Comparison of ENCODE assay signal across 2 cellular contexts in the genomic region with DNA sequence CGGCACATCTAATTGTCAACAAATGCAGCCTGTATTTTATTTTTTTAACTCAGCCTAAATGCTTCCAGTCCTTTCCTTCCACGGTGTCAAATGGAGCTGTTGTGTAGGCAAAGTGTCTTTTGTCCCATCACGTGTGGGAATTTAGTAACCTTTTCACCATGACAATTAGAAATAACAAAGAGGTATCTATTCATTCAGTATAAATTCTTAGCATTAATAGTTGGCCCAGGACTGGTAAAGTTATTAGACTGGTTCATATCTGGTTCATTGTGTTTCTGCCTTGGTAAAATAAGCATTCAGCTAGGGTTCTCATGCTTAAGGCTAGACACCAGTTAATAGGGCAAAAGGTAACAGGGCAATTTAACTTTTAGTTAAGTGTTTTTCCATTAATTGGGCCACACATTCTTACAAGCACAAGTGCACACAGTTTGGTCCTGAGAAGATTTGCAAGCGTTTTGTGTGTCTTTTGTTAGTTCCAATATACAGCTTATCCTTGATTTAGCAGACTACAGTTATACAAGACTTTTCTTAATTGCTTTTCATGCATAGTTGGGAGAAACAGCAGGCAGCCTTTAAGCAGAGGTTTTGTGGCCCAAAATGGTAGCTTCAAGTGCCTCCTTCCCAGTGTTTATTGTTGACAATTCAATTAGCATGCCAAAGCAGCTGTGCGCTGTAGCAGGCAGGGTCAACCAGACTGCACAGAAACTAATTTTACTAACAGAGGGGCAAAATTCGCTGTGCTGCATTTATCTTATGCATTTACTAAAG.
TF ChIP-seq lines count a peak whose summit lies in the region.

No MANE protein-coding gene starts in this region.

TF ChIP-seq in HEK293, 187 proteins besides CTCF, POLR2A, EP300 and RAD21 (continued from another document and continues in another):
- TF ChIP-seq, protein P1, sequence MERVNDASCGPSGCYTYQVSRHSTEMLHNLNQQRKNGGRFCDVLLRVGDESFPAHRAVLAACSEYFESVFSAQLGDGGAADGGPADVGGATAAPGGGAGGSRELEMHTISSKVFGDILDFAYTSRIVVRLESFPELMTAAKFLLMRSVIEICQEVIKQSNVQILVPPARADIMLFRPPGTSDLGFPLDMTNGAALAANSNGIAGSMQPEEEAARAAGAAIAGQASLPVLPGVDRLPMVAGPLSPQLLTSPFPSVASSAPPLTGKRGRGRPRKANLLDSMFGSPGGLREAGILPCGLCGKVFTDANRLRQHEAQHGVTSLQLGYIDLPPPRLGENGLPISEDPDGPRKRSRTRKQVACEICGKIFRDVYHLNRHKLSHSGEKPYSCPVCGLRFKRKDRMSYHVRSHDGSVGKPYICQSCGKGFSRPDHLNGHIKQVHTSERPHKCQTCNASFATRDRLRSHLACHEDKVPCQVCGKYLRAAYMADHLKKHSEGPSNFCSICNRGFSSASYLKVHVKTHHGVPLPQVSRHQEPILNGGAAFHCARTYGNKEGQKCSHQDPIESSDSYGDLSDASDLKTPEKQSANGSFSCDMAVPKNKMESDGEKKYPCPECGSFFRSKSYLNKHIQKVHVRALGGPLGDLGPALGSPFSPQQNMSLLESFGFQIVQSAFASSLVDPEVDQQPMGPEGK (tag by site-specific recombination; IDR thresholded peaks at IDR 0.05), result no peak
- TF ChIP-seq ZNF24 (tag by site-specific recombination; IDR thresholded peaks at IDR 0.05) (no peak), GLIS1 (tag by site-specific recombination; IDR thresholded peaks at IDR 0.05) (no peak), ZNF292 (tag by site-specific recombination; IDR thresholded peaks at IDR 0.05; ENCODE audit: borderline replicate concordance, low read depth) (no peak), GLI4 (tag by site-specific recombination; IDR thresholded peaks at IDR 0.05) (no peak), ZNF140 (tag by site-specific recombination; IDR thresholded peaks at IDR 0.05) (no peak), ZBTB1 (tag by site-specific recombination; IDR thresholded peaks at IDR 0.05) (no peak), ZBTB21 (tag by site-specific recombination; IDR thresholded peaks at IDR 0.05) (no peak), ZNF555 (tag by site-specific recombination; conservative IDR thresholded peaks at IDR 0.05) (no peak), ZNF510 (tag by site-specific recombination; IDR thresholded peaks at IDR 0.05; ENCODE audit: insufficient replicate concordance) (no peak), KLF10 (tag by site-specific recombination; IDR thresholded peaks at IDR 0.05) (no peak), MEIS1 (CRISPR knock-in tag; IDR thresholded peaks at IDR 0.05; ENCODE audit: borderline replicate concordance) (no peak), ZNF354C (tag by site-specific recombination; IDR thresholded peaks at IDR 0.05; ENCODE audit: borderline replicate concordance, low read depth) (no peak), KLF1 (tag by site-specific recombination; IDR thresholded peaks at IDR 0.05) (no peak), OSR2 (tag by site-specific recombination; IDR thresholded peaks at IDR 0.05) (peak; percentile 79; the same call in 1 of the 2 replicates), KLF8 (tag by site-specific recombination; IDR thresholded peaks at IDR 0.05) (no peak), ZNF211 (tag by site-specific recombination; IDR thresholded peaks at IDR 0.05; ENCODE audit: low read depth) (no peak), ZNF621 (tag by site-specific recombination; IDR thresholded peaks at IDR 0.05) (no peak), ZNF843 (tag by site-specific recombination; IDR thresholded peaks at IDR 0.05) (no peak), ZNF785 (tag by site-specific recombination; IDR thresholded peaks at IDR 0.05) (no peak), ZNF670 (tag by site-specific recombination; IDR thresholded peaks at IDR 0.05; ENCODE audit: low read depth) (no peak), ZNF677 (tag by site-specific recombination; IDR thresholded peaks at IDR 0.05) (no peak), ZNF174 (tag by site-specific recombination; IDR thresholded peaks at IDR 0.05) (no peak), ZIC2 (tag by site-specific recombination; IDR thresholded peaks at IDR 0.05) (peak; percentile 38), ZNF274 (IDR thresholded peaks at IDR 0.05; ENCODE audit: low read length) (no peak), ZNF274 (tag by site-specific recombination; IDR thresholded peaks at IDR 0.05; ENCODE audit: borderline replicate concordance) (no peak), ZNF664 (tag by site-specific recombination; IDR thresholded peaks at IDR 0.05) (0 out of 2 replicates have a peak, but pooled peaks have one; percentile 13), KLF7 (tag by site-specific recombination; IDR thresholded peaks at IDR 0.05; ENCODE audit: borderline replicate concordance) (no peak)
- TF ChIP-seq, protein P2, sequence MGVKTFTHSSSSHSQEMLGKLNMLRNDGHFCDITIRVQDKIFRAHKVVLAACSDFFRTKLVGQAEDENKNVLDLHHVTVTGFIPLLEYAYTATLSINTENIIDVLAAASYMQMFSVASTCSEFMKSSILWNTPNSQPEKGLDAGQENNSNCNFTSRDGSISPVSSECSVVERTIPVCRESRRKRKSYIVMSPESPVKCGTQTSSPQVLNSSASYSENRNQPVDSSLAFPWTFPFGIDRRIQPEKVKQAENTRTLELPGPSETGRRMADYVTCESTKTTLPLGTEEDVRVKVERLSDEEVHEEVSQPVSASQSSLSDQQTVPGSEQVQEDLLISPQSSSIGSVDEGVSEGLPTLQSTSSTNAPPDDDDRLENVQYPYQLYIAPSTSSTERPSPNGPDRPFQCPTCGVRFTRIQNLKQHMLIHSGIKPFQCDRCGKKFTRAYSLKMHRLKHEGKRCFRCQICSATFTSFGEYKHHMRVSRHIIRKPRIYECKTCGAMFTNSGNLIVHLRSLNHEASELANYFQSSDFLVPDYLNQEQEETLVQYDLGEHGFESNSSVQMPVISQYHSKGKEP (tag by site-specific recombination; IDR thresholded peaks at IDR 0.05), result peak; percentile 96
- TF ChIP-seq, protein P3, sequence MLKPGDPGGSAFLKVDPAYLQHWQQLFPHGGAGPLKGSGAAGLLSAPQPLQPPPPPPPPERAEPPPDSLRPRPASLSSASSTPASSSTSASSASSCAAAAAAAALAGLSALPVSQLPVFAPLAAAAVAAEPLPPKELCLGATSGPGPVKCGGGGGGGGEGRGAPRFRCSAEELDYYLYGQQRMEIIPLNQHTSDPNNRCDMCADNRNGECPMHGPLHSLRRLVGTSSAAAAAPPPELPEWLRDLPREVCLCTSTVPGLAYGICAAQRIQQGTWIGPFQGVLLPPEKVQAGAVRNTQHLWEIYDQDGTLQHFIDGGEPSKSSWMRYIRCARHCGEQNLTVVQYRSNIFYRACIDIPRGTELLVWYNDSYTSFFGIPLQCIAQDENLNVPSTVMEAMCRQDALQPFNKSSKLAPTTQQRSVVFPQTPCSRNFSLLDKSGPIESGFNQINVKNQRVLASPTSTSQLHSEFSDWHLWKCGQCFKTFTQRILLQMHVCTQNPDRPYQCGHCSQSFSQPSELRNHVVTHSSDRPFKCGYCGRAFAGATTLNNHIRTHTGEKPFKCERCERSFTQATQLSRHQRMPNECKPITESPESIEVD (tag by site-specific recombination; IDR thresholded peaks at IDR 0.05), result peak; percentile 96

TF ChIP-seq in WTC11, 78 proteins besides CTCF, POLR2A, EP300 and RAD21 (continued from another document):
- TF ChIP-seq, protein P4, sequence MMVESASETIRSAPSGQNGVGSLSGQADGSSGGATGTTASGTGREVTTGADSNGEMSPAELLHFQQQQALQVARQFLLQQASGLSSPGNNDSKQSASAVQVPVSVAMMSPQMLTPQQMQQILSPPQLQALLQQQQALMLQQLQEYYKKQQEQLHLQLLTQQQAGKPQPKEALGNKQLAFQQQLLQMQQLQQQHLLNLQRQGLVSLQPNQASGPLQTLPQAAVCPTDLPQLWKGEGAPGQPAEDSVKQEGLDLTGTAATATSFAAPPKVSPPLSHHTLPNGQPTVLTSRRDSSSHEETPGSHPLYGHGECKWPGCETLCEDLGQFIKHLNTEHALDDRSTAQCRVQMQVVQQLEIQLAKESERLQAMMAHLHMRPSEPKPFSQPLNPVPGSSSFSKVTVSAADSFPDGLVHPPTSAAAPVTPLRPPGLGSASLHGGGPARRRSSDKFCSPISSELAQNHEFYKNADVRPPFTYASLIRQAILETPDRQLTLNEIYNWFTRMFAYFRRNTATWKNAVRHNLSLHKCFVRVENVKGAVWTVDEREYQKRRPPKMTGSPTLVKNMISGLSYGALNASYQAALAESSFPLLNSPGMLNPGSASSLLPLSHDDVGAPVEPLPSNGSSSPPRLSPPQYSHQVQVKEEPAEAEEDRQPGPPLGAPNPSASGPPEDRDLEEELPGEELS (CRISPR knock-in tag; IDR thresholded peaks at IDR 0.05), result peak; percentile 99
- TF ChIP-seq TCF7 (CRISPR knock-in tag; IDR thresholded peaks at IDR 0.05; ENCODE audit: low read depth) (no peak), MXD4 (CRISPR knock-in tag; IDR thresholded peaks at IDR 0.05; ENCODE audit: borderline replicate concordance) (no peak), SMAD4 (CRISPR knock-in tag; IDR thresholded peaks at IDR 0.05) (no peak), CBFB (CRISPR knock-in tag; IDR thresholded peaks at IDR 0.05; ENCODE audit: low read depth) (peak; percentile 61; the same call in 1 of the 2 replicates), HMGA2 (CRISPR knock-in tag; IDR thresholded peaks at IDR 0.05) (no peak), JAZF1 (CRISPR knock-in tag; IDR thresholded peaks at IDR 0.05) (no peak), FOXK1 (CRISPR knock-in tag; IDR thresholded peaks at IDR 0.05) (peak; percentile 45; the same call in 1 of the 2 replicates), ZNF232 (CRISPR knock-in tag; IDR thresholded peaks at IDR 0.05) (peak; percentile 60; the same call in 1 of the 2 replicates)
- TF ChIP-seq, protein P5, sequence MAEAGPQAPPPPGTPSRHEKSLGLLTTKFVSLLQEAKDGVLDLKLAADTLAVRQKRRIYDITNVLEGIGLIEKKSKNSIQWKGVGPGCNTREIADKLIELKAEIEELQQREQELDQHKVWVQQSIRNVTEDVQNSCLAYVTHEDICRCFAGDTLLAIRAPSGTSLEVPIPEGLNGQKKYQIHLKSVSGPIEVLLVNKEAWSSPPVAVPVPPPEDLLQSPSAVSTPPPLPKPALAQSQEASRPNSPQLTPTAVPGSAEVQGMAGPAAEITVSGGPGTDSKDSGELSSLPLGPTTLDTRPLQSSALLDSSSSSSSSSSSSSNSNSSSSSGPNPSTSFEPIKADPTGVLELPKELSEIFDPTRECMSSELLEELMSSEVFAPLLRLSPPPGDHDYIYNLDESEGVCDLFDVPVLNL (CRISPR knock-in tag; IDR thresholded peaks at IDR 0.05; ENCODE audit: borderline replicate concordance, low read depth), result no peak
- TF ChIP-seq, protein P6, sequence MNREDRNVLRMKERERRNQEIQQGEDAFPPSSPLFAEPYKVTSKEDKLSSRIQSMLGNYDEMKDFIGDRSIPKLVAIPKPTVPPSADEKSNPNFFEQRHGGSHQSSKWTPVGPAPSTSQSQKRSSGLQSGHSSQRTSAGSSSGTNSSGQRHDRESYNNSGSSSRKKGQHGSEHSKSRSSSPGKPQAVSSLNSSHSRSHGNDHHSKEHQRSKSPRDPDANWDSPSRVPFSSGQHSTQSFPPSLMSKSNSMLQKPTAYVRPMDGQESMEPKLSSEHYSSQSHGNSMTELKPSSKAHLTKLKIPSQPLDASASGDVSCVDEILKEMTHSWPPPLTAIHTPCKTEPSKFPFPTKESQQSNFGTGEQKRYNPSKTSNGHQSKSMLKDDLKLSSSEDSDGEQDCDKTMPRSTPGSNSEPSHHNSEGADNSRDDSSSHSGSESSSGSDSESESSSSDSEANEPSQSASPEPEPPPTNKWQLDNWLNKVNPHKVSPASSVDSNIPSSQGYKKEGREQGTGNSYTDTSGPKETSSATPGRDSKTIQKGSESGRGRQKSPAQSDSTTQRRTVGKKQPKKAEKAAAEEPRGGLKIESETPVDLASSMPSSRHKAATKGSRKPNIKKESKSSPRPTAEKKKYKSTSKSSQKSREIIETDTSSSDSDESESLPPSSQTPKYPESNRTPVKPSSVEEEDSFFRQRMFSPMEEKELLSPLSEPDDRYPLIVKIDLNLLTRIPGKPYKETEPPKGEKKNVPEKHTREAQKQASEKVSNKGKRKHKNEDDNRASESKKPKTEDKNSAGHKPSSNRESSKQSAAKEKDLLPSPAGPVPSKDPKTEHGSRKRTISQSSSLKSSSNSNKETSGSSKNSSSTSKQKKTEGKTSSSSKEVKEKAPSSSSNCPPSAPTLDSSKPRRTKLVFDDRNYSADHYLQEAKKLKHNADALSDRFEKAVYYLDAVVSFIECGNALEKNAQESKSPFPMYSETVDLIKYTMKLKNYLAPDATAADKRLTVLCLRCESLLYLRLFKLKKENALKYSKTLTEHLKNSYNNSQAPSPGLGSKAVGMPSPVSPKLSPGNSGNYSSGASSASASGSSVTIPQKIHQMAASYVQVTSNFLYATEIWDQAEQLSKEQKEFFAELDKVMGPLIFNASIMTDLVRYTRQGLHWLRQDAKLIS (CRISPR knock-in tag; IDR thresholded peaks at IDR 0.05; ENCODE audit: borderline replicate concordance), result peak; percentile 59; the same call in 1 of the 2 replicates
